In genomic region chr11:46363031-46363407, GRCh38 we compare ENCODE assay signal across 8 cellular contexts. TPM values are rescaled to one million over a fixed set of nuclear protein-coding genes. Genes with fewer than 3 reads are reported as not detected.
DNase-seq lines count a peak whose midpoint lies in the region; ATAC-seq and TF ChIP-seq lines count a peak whose summit lies in the region.

No MANE protein-coding gene starts in this region.

- H3K9ac ChIP-seq in NT2/D1 (ENCODE audit: insufficient read length, low read depth), result peak overlapping the region; percentile 42

- peaks cover 0 to 36% (median 0%) of the 10 kb centered on the region in 3 donors for H3K36me3 Mint-ChIP-seq in CD8-positive, alpha-beta memory T cell
- no peaks in the 10 kb centered on the region for H3K36me3 Mint-ChIP-seq in chondrocyte (ENCODE audit: low read depth)

- no peaks in the 10 kb centered on the region for H3K27me3 Mint-ChIP-seq in CD8-positive, alpha-beta memory T cell
- H3K27me3 Mint-ChIP-seq in chondrocyte (ENCODE audit: low read depth), result no peaks in the 10 kb centered on the region

- 54% methylated on average over 9 of the region's 9 CpGs for WGBS in urinary bladder

- peaks cover 18% of the 10 kb centered on the region for H3K36me3 ChIP-seq in CD8-positive, alpha-beta memory T cell (ENCODE audit: insufficient read depth, low read length)
- peaks cover 47% of the 10 kb centered on the region for H3K36me3 ChIP-seq in NT2/D1 (ENCODE audit: insufficient read depth, insufficient read length, low read length)
- H3K36me3 ChIP-seq in urinary bladder (ENCODE audit: insufficient read depth), result no peaks in the 10 kb centered on the region

- H3K4me1 ChIP-seq in CD8-positive, alpha-beta memory T cell (ENCODE audit: insufficient read depth, low read length), result peaks cover 59% of the 10 kb centered on the region
- H3K4me1 ChIP-seq in NT2/D1 (ENCODE audit: insufficient read depth, insufficient read length), result peaks cover 49% of the 10 kb centered on the region
- H3K4me1 ChIP-seq in urinary bladder (ENCODE audit: insufficient read depth), result no peaks in the 10 kb centered on the region

- peaks cover 47 to 87% (median 59%) of the 10 kb centered on the region in 3 donors for H3K4me1 Mint-ChIP-seq in CD8-positive, alpha-beta memory T cell
- H3K4me1 Mint-ChIP-seq in chondrocyte (ENCODE audit: low read depth), result peaks cover 38% of the 10 kb centered on the region

- TF ChIP-seq CTCF in chondrocyte (IDR thresholded peaks at IDR 0.05), result no peak

- ATAC-seq in HG02588 (IDR thresholded peaks at IDR 0.05; ENCODE audit: unreplicated experiment), result no peak

- H3K9me3 Mint-ChIP-seq in CD8-positive, alpha-beta memory T cell, result no peaks in the 10 kb centered on the region
- no peaks in the 10 kb centered on the region for H3K9me3 Mint-ChIP-seq in chondrocyte (ENCODE audit: low read depth)

- H3K27ac Mint-ChIP-seq in CD8-positive, alpha-beta memory T cell, result peak overlapping the region in 7 of 8 donors; percentile 59 to 78 (median 68)
- peak overlapping the region; percentile 96 for H3K27ac Mint-ChIP-seq in chondrocyte (ENCODE audit: unreplicated experiment)

- CTCF ChIA-PET in CD8-positive, alpha-beta memory T cell (lab: Charles Lee), result interaction anchor here (2.2 to 16.1 kb wide), 2 partner anchors 13 to 29 kb away, joined by 5 to 358 read pairs; partner anchors contain the start of gene DGKZ

- no peak for DNase-seq in CD8-positive, alpha-beta memory T cell
- DNase-seq in NT2/D1 (ENCODE audit: low read depth, low spot score) (no peak), chondrocyte (ENCODE audit: low spot score) (no peak), lung microvascular endothelial cell (ENCODE audit: low read depth in 2 of 2) (peak; percentile 94 to 96), NCI-H1694 treated with DMSO at 0.1 percent for 48 hours (lab: John Stamatoyannopoulos, UW) (no peak)
- DNase-seq in activated CD4-positive, alpha-beta T cell treated with anti-CD3 and anti-CD28 coated beads, Interleukin-2, amount 50 U/mL, for 48 hours, result no peak

- H3K4me3 Mint-ChIP-seq in CD8-positive, alpha-beta memory T cell, result peak overlapping the region in 5 of 7 donors; percentile 21 to 91 (median 54)
- peak overlapping the region; percentile 49 for H3K4me3 Mint-ChIP-seq in chondrocyte (ENCODE audit: unreplicated experiment)

- H3K27me3 ChIP-seq in CD8-positive, alpha-beta memory T cell (ENCODE audit: insufficient read depth, low read length, poor library complexity, severe bottlenecking), result no peaks in the 10 kb centered on the region
- H3K27me3 ChIP-seq in NT2/D1 (ENCODE audit: insufficient read depth, insufficient read length), result no peaks in the 10 kb centered on the region

- POLR2A ChIA-PET in CD8-positive, alpha-beta memory T cell (lab: Charles Lee), result no interaction called here

- no peaks in the 10 kb centered on the region for H3K9me3 ChIP-seq in CD8-positive, alpha-beta memory T cell (ENCODE audit: low read length)
- no peaks in the 10 kb centered on the region for H3K9me3 ChIP-seq in NT2/D1 (ENCODE audit: insufficient read depth, low read length)

- no peak overlapping the region for H3K4me3 ChIP-seq in CD8-positive, alpha-beta memory T cell (ENCODE audit: low read length)
- H3K4me3 ChIP-seq in NT2/D1 (ENCODE audit: insufficient read length, low read depth) (no peak overlapping the region), urinary bladder (ENCODE audit: low read depth, low read length) (no peak overlapping the region)

- peak overlapping the region; percentile 76 for H3K27ac ChIP-seq in CD8-positive, alpha-beta memory T cell (ENCODE audit: low read depth, low read length)
- peak overlapping the region; percentile 45 for H3K27ac ChIP-seq in urinary bladder (ENCODE audit: low read depth)

RNA-seq across cellular contexts. Expression of gene DGKZ, which starts 15.8 kb away (rescaled TPM):
- total RNA-seq in CD8-positive, alpha-beta memory T cell, result 10 to 100 TPM; 85.8 to 87.2 TPM
- polyA plus RNA-seq in CD8-positive, alpha-beta memory T cell, result 87.4 TPM
- total RNA-seq in chondrocyte (41.9 to 47.4 TPM (median 46.8 TPM) in 3 replicates), lung microvascular endothelial cell (44.7 and 46.2 TPM in 2 replicates), urinary bladder (18.5 TPM)
- polyA plus RNA-seq in urinary bladder, result 47.8 TPM

RNA-seq across cellular contexts. Expression of gene MDK, which starts 18.4 kb away (rescaled TPM):
- 1 to 10 TPM; 1.1 to 1.2 TPM for total RNA-seq in CD8-positive, alpha-beta memory T cell
- 0.97 TPM for polyA plus RNA-seq in CD8-positive, alpha-beta memory T cell
- total RNA-seq in chondrocyte (49.9 to 127 TPM (median 124 TPM) in 3 replicates), lung microvascular endothelial cell (23.8 and 45.1 TPM in 2 replicates), urinary bladder (68.8 TPM)
- 58.3 TPM for polyA plus RNA-seq in urinary bladder

RNA-seq across cellular contexts. Expression of gene CHRM4, which starts 28.6 kb away (rescaled TPM):
- total RNA-seq in CD8-positive, alpha-beta memory T cell, result not detected
- polyA plus RNA-seq in CD8-positive, alpha-beta memory T cell, result 0.63 TPM
- total RNA-seq in chondrocyte (0.38 to 0.42 TPM in 2 of 3 replicates, not detected in the other), lung microvascular endothelial cell (under 0.01 TPM in 1 of 2 replicates, not detected in the other), urinary bladder (0.21 TPM)
- 0.56 TPM for polyA plus RNA-seq in urinary bladder

Comparison
In these comparisons a context has a peak if more than half of its experiments do, and no peak if none do; other contexts are left out.
1. DNase-seq: peak in lung microvascular endothelial cell (2 of 2); none in CD8-positive, alpha-beta memory T cell (0 of 5), NT2/D1 (single experiment), chondrocyte (single experiment), NCI-H1694 treated with DMSO at 0.1 percent for 48 hours (single experiment) and activated CD4-positive, alpha-beta T cell treated with anti-CD3 and anti-CD28 coated beads, Interleukin-2, amount 50 U/mL, for 48 hours (0 of 2).
2. RNA of gene MDK, which starts 18.4 kb away (total RNA-seq): 49.9 to 127 TPM in chondrocyte, 68.8 TPM in urinary bladder (single experiment) and 23.8 to 45.1 TPM in lung microvascular endothelial cell; 1.1 to 1.2 TPM in CD8-positive, alpha-beta memory T cell; every median in the first group is over 10 times any median in the second.